ENCODE assay signal across 9 cellular contexts in genomic region chr15:74978503-74978902, GRCh38. TPM values are rescaled to one million over a fixed set of nuclear protein-coding genes. Genes with fewer than 3 reads are reported as not detected.
A peak's percentile ranks its signal among the peaks of the same experiment; 100 is the strongest.
DNase-seq lines count a peak whose midpoint lies in the region; ATAC-seq and TF ChIP-seq lines count a peak whose summit lies in the region.
"Had no signal": no experiment of that assay in that cellular context is flagged by ENCODE, and none has a peak within 500 bp of the region (broad histone marks: within the 10 kb centered on the region; RNA-seq: fewer than 3 reads in every experiment).

No MANE protein-coding gene starts in this region.

- DNase-seq in NCI-H2227 (lab: John Stamatoyannopoulos, UW; ENCODE audit: unreplicated experiment) (peak; percentile 33), NCI-H2227 treated with DMSO at 0.1 percent for 48 hours (lab: John Stamatoyannopoulos, UW) (no peak), dorsolateral prefrontal cortex (peak in 5 of 10 donors; percentile 32 to 85 (median 58)), SK-N-DZ (ENCODE audit: low spot score) (no peak)
- peak; percentile 64 to 71 for DNase-seq in activated CD4-positive, alpha-beta T cell treated with anti-CD3 and anti-CD28 coated beads, Interleukin-2, amount 50 U/mL, for 48 hours
- DNase-seq in stimulated activated CD8-positive, alpha-beta memory T cell treated with anti-CD3 and anti-CD28 coated beads, Interleukin-7, amount 100 ng/mL, for 4 hours (ENCODE audit: low read depth in 2 of 2), result peak; percentile 8 to 34
- DNase-seq: NCI-H146 had no signal

- intact Hi-C loops in dorsolateral prefrontal cortex (cut with DNase I), result no loop called here

- H3K27me3 ChIP-seq in dorsolateral prefrontal cortex, result no peaks in the 10 kb centered on the region

- H3K27ac ChIP-seq in dorsolateral prefrontal cortex, result peak overlapping the region in 31 of 59 donors; percentile 1 to 82 (median 55)

- ATAC-seq in HG02840 (IDR thresholded peaks at IDR 0.05; ENCODE audit: low FRiP score, unreplicated experiment) (no peak), HG02870 (IDR thresholded peaks at IDR 0.05; ENCODE audit: unreplicated experiment) (no peak)

- TF ChIP-seq CTCF in dorsolateral prefrontal cortex (IDR thresholded peaks at IDR 0.05 in 54 of 56, conservative IDR thresholded peaks at IDR 0.05 in 2 of 56; ENCODE audit: low read depth in 1 of 56, partially characterized antibody in 56 of 56), result no peak

- H3K4me3 ChIP-seq in dorsolateral prefrontal cortex, result no peak overlapping the region

RNA-seq across cellular contexts. Expression of gene SCAMP5, which starts 16.9 kb away (rescaled TPM):
- total RNA-seq in dorsolateral prefrontal cortex, result 100 to 1,000 TPM; 158 to 432 (median 337) TPM
- 49.6 and 50.5 TPM in 2 replicates for polyA plus RNA-seq in SK-N-DZ (2014; cell fraction: cytosol; rRNA removed)
- polyA plus RNA-seq in SK-N-DZ (2014; cell fraction: nucleus; rRNA removed), result 80.5 and 89.5 TPM in 2 replicates

RNA-seq across cellular contexts. Expression of gene RPP25, which starts 21.9 kb away (rescaled TPM):
- 10 to 100 TPM in 37 of 120 experiments, 1 to 10 TPM in 83; 5.0 to 16.7 (median 8.5) TPM for total RNA-seq in dorsolateral prefrontal cortex
- polyA plus RNA-seq in SK-N-DZ (2014; cell fraction: cytosol; rRNA removed), result 13.3 and 13.8 TPM in 2 replicates
- 6.0 and 7.1 TPM in 2 replicates for polyA plus RNA-seq in SK-N-DZ (2014; cell fraction: nucleus; rRNA removed)

RNA-seq across cellular contexts. Expression of gene COX5A, which starts 40.6 kb away (rescaled TPM):
- total RNA-seq in dorsolateral prefrontal cortex, result 100 to 1,000 TPM; 113 to 311 (median 236) TPM
- 284 and 377 TPM in 2 replicates for polyA plus RNA-seq in SK-N-DZ (2014; cell fraction: cytosol; rRNA removed)
- polyA plus RNA-seq in SK-N-DZ (2014; cell fraction: nucleus; rRNA removed), result 228 and 275 TPM in 2 replicates

RNA-seq across cellular contexts. Expression of gene PPCDC, which starts 44.9 kb away (rescaled TPM):
- total RNA-seq in dorsolateral prefrontal cortex, result 10 to 100 TPM in 59 of 120 experiments, 1 to 10 TPM in 61; 3.9 to 23.6 (median 9.9) TPM
- 20.4 and 33.5 TPM in 2 replicates for polyA plus RNA-seq in SK-N-DZ (2014; cell fraction: cytosol; rRNA removed)
- polyA plus RNA-seq in SK-N-DZ (2014; cell fraction: nucleus; rRNA removed), result 23.3 and 50.7 TPM in 2 replicates

Comparison
In these comparisons a context has a peak if more than half of its experiments do, and no peak if none do; other contexts are left out.
1. DNase-seq: peak in NCI-H2227 (single experiment), activated CD4-positive, alpha-beta T cell treated with anti-CD3 and anti-CD28 coated beads, Interleukin-2, amount 50 U/mL, for 48 hours (2 of 2) and stimulated activated CD8-positive, alpha-beta memory T cell treated with anti-CD3 and anti-CD28 coated beads, Interleukin-7, amount 100 ng/mL, for 4 hours (2 of 2); none in NCI-H2227 treated with DMSO at 0.1 percent for 48 hours (single experiment) and SK-N-DZ (single experiment).